Comparison of ENCODE assay signal across 8 cellular contexts in the genomic region with DNA sequence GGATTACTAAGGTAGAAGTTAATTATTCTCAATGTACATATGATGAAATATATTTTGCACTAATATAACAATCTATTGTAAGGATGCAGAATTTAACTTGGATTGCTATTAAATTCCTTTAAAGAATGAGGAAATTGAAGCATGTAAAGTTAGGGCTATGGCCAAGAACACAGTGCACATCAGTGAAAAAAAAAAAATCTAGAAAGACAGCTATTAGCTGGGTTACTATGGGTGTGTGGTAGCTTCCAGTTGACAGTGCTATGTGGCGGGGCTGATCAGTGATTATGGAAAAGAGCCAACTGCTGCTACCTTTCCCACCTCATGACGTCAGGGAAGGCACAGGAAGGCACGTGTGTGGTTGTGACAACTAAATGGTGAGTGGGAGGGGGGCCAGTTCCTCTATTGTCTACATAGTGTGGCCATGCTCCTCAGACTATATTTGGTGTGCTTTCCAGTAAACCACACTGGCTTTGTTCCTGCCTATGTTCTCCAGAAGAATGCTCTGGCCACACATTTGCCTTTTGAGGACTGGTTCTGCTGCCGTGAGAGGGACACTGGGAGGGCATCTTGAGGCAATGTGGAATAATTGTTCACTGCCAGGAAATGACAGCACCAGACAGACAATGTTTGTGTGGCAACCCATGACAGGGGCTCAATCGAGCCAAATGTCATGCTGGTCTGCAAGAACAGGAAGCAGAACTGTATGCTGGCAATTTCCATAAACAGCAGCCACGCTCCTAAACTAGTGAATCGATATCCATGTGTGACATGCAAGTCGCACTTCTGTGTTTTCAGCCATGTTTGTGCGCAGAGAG. TPM values are rescaled to one million over a fixed set of nuclear protein-coding genes. Genes with fewer than 3 reads are reported as not detected.
DNase-seq lines count a peak whose midpoint lies in the region; ATAC-seq and TF ChIP-seq lines count a peak whose summit lies in the region.

No MANE protein-coding gene starts in this region.

- H3K4me1 ChIP-seq in GM23248 (ENCODE audit: insufficient read depth) (peaks cover 26% of the 10 kb centered on the region), thyroid gland (peaks cover 18 to 21% of the 10 kb centered on the region in 2 donors)
- peaks cover 31% of the 10 kb centered on the region for H3K4me1 ChIP-seq in effector memory CD4-positive, alpha-beta T cell (ENCODE audit: control insufficient read depth, insufficient read depth, low read length, poor library complexity, severe bottlenecking)

- H3K36me3 ChIP-seq in GM23248 (ENCODE audit: low read depth), result no peaks in the 10 kb centered on the region
- H3K36me3 ChIP-seq in effector memory CD4-positive, alpha-beta T cell (ENCODE audit: control insufficient read depth, insufficient read depth, low read length), result no peaks in the 10 kb centered on the region
- H3K36me3 ChIP-seq in thyroid gland, result no peaks in the 10 kb centered on the region

- peaks cover 21% of the 10 kb centered on the region; the same call in 1 of the 2 replicates for H3F3A ChIP-seq in GM23248 (ENCODE audit: insufficient read depth)

- H3K27me3 ChIP-seq in GM23248 (replicated peaks; ENCODE audit: insufficient read depth) (no peaks in the 10 kb centered on the region), thyroid gland (no peaks in the 10 kb centered on the region)
- no peaks in the 10 kb centered on the region for H3K27me3 ChIP-seq in effector memory CD4-positive, alpha-beta T cell (replicated peaks; ENCODE audit: control insufficient read depth, insufficient read depth, low read length, poor library complexity, severe bottlenecking)

- ATAC-seq in activated CD8-positive, alpha-beta T cell treated with anti-CD3 and anti-CD28 coated beads for 36 hours, result peak; percentile 20
- ATAC-seq in natural killer cell (peak; percentile 10 to 38 (median 27)), HG03565 (IDR thresholded peaks at IDR 0.05; ENCODE audit: unreplicated experiment) (no peak)

- H3K36me3 Mint-ChIP-seq in activated CD8-positive, alpha-beta T cell treated with anti-CD3 and anti-CD28 coated beads for 36 hours (ENCODE audit: low read depth), result peaks cover 4% of the 10 kb centered on the region
- no peaks in the 10 kb centered on the region for H3K36me3 Mint-ChIP-seq in natural killer cell

- CTCF ChIA-PET in activated CD8-positive, alpha-beta T cell treated with anti-CD3 and anti-CD28 coated beads for 36 hours (lab: Charles Lee), result interaction anchor here (3.5 kb wide), 1 partner anchor 63 kb away, joined by 14 read pairs; no protein-coding TSS in a partner anchor

- H3K9me2 ChIP-seq in GM23248 (ENCODE audit: insufficient read depth), result no peaks in the 10 kb centered on the region

- in situ Hi-C loops in GM23248 (cut with MboI), result no loop called here

- H3K4me1 Mint-ChIP-seq in activated CD8-positive, alpha-beta T cell treated with anti-CD3 and anti-CD28 coated beads for 36 hours (ENCODE audit: low read depth), result peaks cover 47% of the 10 kb centered on the region
- H3K4me1 Mint-ChIP-seq in natural killer cell, result peaks cover 46 to 47% of the 10 kb centered on the region in 2 donors

- peak; percentile 97 for DNase-seq in CD1c-positive myeloid dendritic cell (ENCODE audit: extremely low spot score)
- DNase-seq in GM23248, result peak; percentile 81
- DNase-seq in NCI-H460 (ENCODE audit: extremely low read depth, low read depth), result peak; percentile 27
- peak; percentile 76 for DNase-seq in activated CD8-positive, alpha-beta T cell treated with anti-CD3 and anti-CD28 coated beads for 36 hours
- DNase-seq in effector memory CD4-positive, alpha-beta T cell, result peak; percentile 36 to 65 (median 47)
- peak; percentile 54 for DNase-seq in natural killer cell
- peak; percentile 27 to 54 for DNase-seq in thyroid gland

- 5 to 7% methylated on average over 9 of the region's 9 CpGs for WGBS in GM23248 (ENCODE audit: low coverage in 1 of 2, low lambda C conversion rate in 2 of 2, missing lambda C conversion rate in 2 of 2), 2 experiments
- 40 to 45% methylated on average over 9 of the region's 9 CpGs for WGBS in thyroid gland, 2 donors

- H3K79me2 ChIP-seq in GM23248 (ENCODE audit: insufficient read depth), result peaks cover 21% of the 10 kb centered on the region

- H3K9me3 ChIP-seq in GM23248 (ENCODE audit: low read depth) (no peaks in the 10 kb centered on the region), thyroid gland (no peaks in the 10 kb centered on the region)
- no peaks in the 10 kb centered on the region for H3K9me3 ChIP-seq in effector memory CD4-positive, alpha-beta T cell (ENCODE audit: control insufficient read depth, low read length)

- H3K4me2 ChIP-seq in GM23248 (ENCODE audit: unreplicated experiment), result peak overlapping the region; percentile 76

- H3K27ac ChIP-seq in GM23248 (peak overlapping the region; percentile 81), thyroid gland (peak overlapping the region; percentile 38 to 96 (median 80))
- peak overlapping the region; percentile 40 for H3K27ac ChIP-seq in effector memory CD4-positive, alpha-beta T cell (ENCODE audit: insufficient read depth, low read length, poor library complexity, severe bottlenecking)

- intact Hi-C loops in activated CD8-positive, alpha-beta T cell treated with anti-CD3 and anti-CD28 coated beads for 36 hours (cut with micrococcal nuclease), result no loop called here
- intact Hi-C loops in natural killer cell (cut with micrococcal nuclease), result no loop called here
- intact Hi-C loops in thyroid gland (cut with DNase I), result loop anchor here (10.0 kb wide), 1 partner anchor 53 kb away; no protein-coding TSS in a partner anchor

- peak overlapping the region; percentile 79 for H2AFZ ChIP-seq in GM23248

- peak overlapping the region; percentile 94 for H3K27ac Mint-ChIP-seq in activated CD8-positive, alpha-beta T cell treated with anti-CD3 and anti-CD28 coated beads for 36 hours
- peak overlapping the region; percentile 94 to 100 for H3K27ac Mint-ChIP-seq in natural killer cell

- H4K20me1 ChIP-seq in GM23248 (ENCODE audit: insufficient read depth), result no peaks in the 10 kb centered on the region

- H3K4me3 Mint-ChIP-seq in activated CD8-positive, alpha-beta T cell treated with anti-CD3 and anti-CD28 coated beads for 36 hours, result peak overlapping the region; percentile 53
- H3K4me3 Mint-ChIP-seq in natural killer cell, result peak overlapping the region; percentile 64

- peaks cover 2% of the 10 kb centered on the region for H3K9me3 Mint-ChIP-seq in activated CD8-positive, alpha-beta T cell treated with anti-CD3 and anti-CD28 coated beads for 36 hours
- H3K9me3 Mint-ChIP-seq in natural killer cell, result no peaks in the 10 kb centered on the region

- H3K9ac ChIP-seq in GM23248, result peak overlapping the region; percentile 61

- H3K27me3 Mint-ChIP-seq in activated CD8-positive, alpha-beta T cell treated with anti-CD3 and anti-CD28 coated beads for 36 hours, result no peaks in the 10 kb centered on the region
- H3K27me3 Mint-ChIP-seq in natural killer cell (ENCODE audit: low read depth in 2 of 2), result no peaks in the 10 kb centered on the region

- peak overlapping the region; percentile 49 for H3K4me3 ChIP-seq in GM23248
- no peak overlapping the region for H3K4me3 ChIP-seq in effector memory CD4-positive, alpha-beta T cell (ENCODE audit: insufficient read depth, low read depth, low read length, poor library complexity, severe bottlenecking)
- no peak overlapping the region for H3K4me3 ChIP-seq in thyroid gland (replicated peaks in 1 of 3)

- TF ChIP-seq CTCF in activated CD8-positive, alpha-beta T cell treated with anti-CD3 and anti-CD28 coated beads for 36 hours (IDR thresholded peaks at IDR 0.05), result no peak
- TF ChIP-seq CTCF in natural killer cell (IDR thresholded peaks at IDR 0.05) (no peak), thyroid gland (IDR thresholded peaks at IDR 0.05) (no peak)

- TF ChIP-seq POLR2A in thyroid gland (IDR thresholded peaks at IDR 0.05), result no peak

- POLR2A ChIA-PET in activated CD8-positive, alpha-beta T cell treated with anti-CD3 and anti-CD28 coated beads for 36 hours (lab: Charles Lee), result interaction anchor here (0.7 to 3.1 kb wide), 3 partner anchors 9 to 224 kb away, joined by 3 to 43 read pairs (median 3); a partner anchor contains a TSS

RNA-seq across cellular contexts. Expression of a gene that starts 2.9 kb away (rescaled TPM):
- 21.6 and 30.1 TPM in 2 replicates for total RNA-seq in GM23248 (2014; rRNA removed; shearing (Covaris generic))
- polyA plus RNA-seq in GM23248 (2016; fragmentation: Nextera tagmentation; extraction: Ambion mirVana), result 18.0 and 18.3 TPM in 2 replicates
- total RNA-seq in NCI-H460 (2014; rRNA removed; shearing (Covaris generic)), result 58.5 and 68.7 TPM in 2 replicates
- polyA plus RNA-seq in NCI-H460 (2014; cell fraction: nucleus; rRNA removed), result 24.6 and 31.2 TPM in 2 replicates
- total RNA-seq in activated CD8-positive, alpha-beta T cell treated with anti-CD3 and anti-CD28 coated beads for 36 hours, result 10 to 100 TPM; 14.9 to 15.5 TPM
- total RNA-seq in natural killer cell (10 to 100 TPM; 52.5 to 62.7 (median 53.6) TPM), thyroid gland (10 to 100 TPM; 19.9 to 41.0 (median 27.3) TPM)

Comparison
In these comparisons a context has a peak if more than half of its experiments do, and no peak if none do; other contexts are left out.
1. DNase-seq: peak in every context shown above with its lines; median percentile 97 in CD1c-positive myeloid dendritic cell; 81 in GM23248; 76 in activated CD8-positive, alpha-beta T cell treated with anti-CD3 and anti-CD28 coated beads for 36 hours; 54 in natural killer cell; 47 in effector memory CD4-positive, alpha-beta T cell; 40 in thyroid gland; 27 in NCI-H460.